In the genomic region with DNA sequence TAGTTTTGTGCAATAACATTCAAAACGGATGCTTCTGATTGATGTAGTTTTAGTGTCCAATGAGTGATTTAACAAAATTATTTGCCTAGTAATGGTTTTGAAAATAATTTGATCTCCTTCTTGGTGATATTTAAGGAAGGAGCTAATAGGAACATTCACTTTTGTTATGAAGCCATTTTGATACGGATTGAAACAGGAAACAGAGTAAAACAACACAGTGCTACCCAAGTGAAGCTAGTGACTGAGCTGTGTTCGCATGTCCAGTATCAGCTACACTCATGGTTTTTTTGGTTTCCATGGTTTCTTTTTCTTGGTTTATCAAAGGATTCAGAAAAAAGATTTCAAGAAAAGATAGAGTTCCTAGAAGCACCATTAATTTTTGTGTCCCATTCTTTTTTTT, we compare ENCODE assay signal across 1 cellular context.
TF ChIP-seq lines count a peak whose summit lies in the region.

No MANE protein-coding gene starts in this region.

TF ChIP-seq in GM12878, 131 proteins besides CTCF, POLR2A, EP300 and RAD21 (continued from another document):
- TF ChIP-seq, protein P1, sequence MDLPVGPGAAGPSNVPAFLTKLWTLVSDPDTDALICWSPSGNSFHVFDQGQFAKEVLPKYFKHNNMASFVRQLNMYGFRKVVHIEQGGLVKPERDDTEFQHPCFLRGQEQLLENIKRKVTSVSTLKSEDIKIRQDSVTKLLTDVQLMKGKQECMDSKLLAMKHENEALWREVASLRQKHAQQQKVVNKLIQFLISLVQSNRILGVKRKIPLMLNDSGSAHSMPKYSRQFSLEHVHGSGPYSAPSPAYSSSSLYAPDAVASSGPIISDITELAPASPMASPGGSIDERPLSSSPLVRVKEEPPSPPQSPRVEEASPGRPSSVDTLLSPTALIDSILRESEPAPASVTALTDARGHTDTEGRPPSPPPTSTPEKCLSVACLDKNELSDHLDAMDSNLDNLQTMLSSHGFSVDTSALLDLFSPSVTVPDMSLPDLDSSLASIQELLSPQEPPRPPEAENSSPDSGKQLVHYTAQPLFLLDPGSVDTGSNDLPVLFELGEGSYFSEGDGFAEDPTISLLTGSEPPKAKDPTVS (IDR thresholded peaks at IDR 0.05; ENCODE audit: low read depth, low read length) = no peak
- TF ChIP-seq SUZ12 (IDR thresholded peaks at IDR 0.05; ENCODE audit: unreplicated experiment) = no peak
- TF ChIP-seq ZZZ3 (IDR thresholded peaks at IDR 0.05; ENCODE audit: control insufficient read depth, insufficient read length, low read depth) = no peak
- TF ChIP-seq ASH2L (IDR thresholded peaks at IDR 0.05; ENCODE audit: borderline replicate concordance, low read depth) = no peak
- no peak for TF ChIP-seq PAX8 (IDR thresholded peaks at IDR 0.05)
- TF ChIP-seq, protein P2, sequence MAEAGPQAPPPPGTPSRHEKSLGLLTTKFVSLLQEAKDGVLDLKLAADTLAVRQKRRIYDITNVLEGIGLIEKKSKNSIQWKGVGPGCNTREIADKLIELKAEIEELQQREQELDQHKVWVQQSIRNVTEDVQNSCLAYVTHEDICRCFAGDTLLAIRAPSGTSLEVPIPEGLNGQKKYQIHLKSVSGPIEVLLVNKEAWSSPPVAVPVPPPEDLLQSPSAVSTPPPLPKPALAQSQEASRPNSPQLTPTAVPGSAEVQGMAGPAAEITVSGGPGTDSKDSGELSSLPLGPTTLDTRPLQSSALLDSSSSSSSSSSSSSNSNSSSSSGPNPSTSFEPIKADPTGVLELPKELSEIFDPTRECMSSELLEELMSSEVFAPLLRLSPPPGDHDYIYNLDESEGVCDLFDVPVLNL (IDR thresholded peaks at IDR 0.05; ENCODE audit: low read depth, low read length) = no peak
- TF ChIP-seq, protein P3, sequence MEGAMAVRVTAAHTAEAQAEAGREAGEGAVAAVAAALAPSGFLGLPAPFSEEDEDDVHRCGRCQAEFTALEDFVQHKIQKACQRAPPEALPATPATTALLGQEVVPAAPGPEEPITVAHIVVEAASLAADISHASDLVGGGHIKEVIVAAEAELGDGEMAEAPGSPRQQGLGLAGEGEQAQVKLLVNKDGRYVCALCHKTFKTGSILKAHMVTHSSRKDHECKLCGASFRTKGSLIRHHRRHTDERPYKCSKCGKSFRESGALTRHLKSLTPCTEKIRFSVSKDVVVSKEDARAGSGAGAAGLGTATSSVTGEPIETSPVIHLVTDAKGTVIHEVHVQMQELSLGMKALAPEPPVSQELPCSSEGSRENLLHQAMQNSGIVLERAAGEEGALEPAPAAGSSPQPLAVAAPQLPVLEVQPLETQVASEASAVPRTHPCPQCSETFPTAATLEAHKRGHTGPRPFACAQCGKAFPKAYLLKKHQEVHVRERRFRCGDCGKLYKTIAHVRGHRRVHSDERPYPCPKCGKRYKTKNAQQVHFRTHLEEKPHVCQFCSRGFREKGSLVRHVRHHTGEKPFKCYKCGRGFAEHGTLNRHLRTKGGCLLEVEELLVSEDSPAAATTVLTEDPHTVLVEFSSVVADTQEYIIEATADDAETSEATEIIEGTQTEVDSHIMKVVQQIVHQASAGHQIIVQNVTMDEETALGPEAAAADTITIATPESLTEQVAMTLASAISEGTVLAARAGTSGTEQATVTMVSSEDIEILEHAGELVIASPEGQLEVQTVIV (IDR thresholded peaks at IDR 0.05; ENCODE audit: borderline replicate concordance, partially characterized antibody) = no peak
- no peak for TF ChIP-seq FOXK2 (IDR thresholded peaks at IDR 0.05)
- no peak for TF ChIP-seq PML (IDR thresholded peaks at IDR 0.05; ENCODE audit: low read length)
- TF ChIP-seq SREBF1 (IDR thresholded peaks at IDR 0.05; ENCODE audit: low read length) = no peak
- no peak for TF ChIP-seq BMI1 (IDR thresholded peaks at IDR 0.05; ENCODE audit: borderline replicate concordance)
- TF ChIP-seq CBX5 (IDR thresholded peaks at IDR 0.05; ENCODE audit: low read depth) = no peak
- no peak for TF ChIP-seq SP1 (IDR thresholded peaks at IDR 0.05; ENCODE audit: low read depth, low read length)
